ENCODE assay signal across 19 cellular contexts in genomic region chr20:57792386-57793095, GRCh38.
A peak's percentile ranks its signal among the peaks of the same experiment; 100 is the strongest.
DNase-seq lines count a peak whose midpoint lies in the region; ATAC-seq, FAIRE-seq and TF ChIP-seq lines count a peak whose summit lies in the region.
"Had no signal": no experiment of that assay in that cellular context is flagged by ENCODE, and none has a peak within 500 bp of the region (broad histone marks: within the 10 kb centered on the region; RNA-seq: fewer than 3 reads in every experiment).

No MANE protein-coding gene starts in this region.

- H3K4me1 ChIP-seq in mammary epithelial cell (ENCODE audit: insufficient read depth, low read length) (peaks cover 13% of the 10 kb centered on the region), esophagus squamous epithelium (no peaks in the 10 kb centered on the region)

- no peak for FAIRE-seq in bronchial epithelial cell (lab: Jason Lieb, UNC)

- TF ChIP-seq CTCF in MCF 10A (IDR thresholded peaks at IDR 0.05; ENCODE audit: unreplicated experiment) (no peak), mammary epithelial cell (conservative IDR thresholded peaks at IDR 0.05 in 1 of 2, IDR thresholded peaks at IDR 0.05 in 1 of 2; ENCODE audit: extremely low read depth in 1 of 2, insufficient read depth in 1 of 2, low read depth in 1 of 2, low read length in 2 of 2) (no peak), bronchial epithelial cell (IDR thresholded peaks at IDR 0.05; ENCODE audit: insufficient read depth, low read length, severe bottlenecking) (no peak), esophagus squamous epithelium (IDR thresholded peaks at IDR 0.05) (no peak)

- no peak for TF ChIP-seq POLR2A in esophagus squamous epithelium (IDR thresholded peaks at IDR 0.05)

- no peaks in the 10 kb centered on the region for H3K36me3 Mint-ChIP-seq in MCF 10A (ENCODE audit: insufficient read depth, unreplicated experiment)
- H3K36me3 Mint-ChIP-seq in stimulated activated effector memory CD8-positive, alpha-beta T cell treated with anti-CD3 and anti-CD28 coated beads, Interleukin-12 subunit alpha, Interleukin-12 subunit beta, amount 100 ng/mL, for 72 hours: no peaks in the 10 kb centered on the region
- H3K36me3 Mint-ChIP-seq: CD14-positive monocyte, type B pancreatic cell had no signal

- H3K9me3 ChIP-seq in mammary epithelial cell (replicated peaks; ENCODE audit: insufficient read depth, low read length) (no peaks in the 10 kb centered on the region), esophagus squamous epithelium (no peaks in the 10 kb centered on the region)

- intact Hi-C loops in MCF 10A (cut with micrococcal nuclease) (no loop called here), mammary epithelial cell (cut with micrococcal nuclease) (no loop called here), esophagus squamous epithelium (cut with DNase I) (no loop called here)

- H3K36me3 ChIP-seq in mammary epithelial cell (ENCODE audit: insufficient read depth, low read length) (no peaks in the 10 kb centered on the region), bronchial epithelial cell (ENCODE audit: control insufficient read depth, insufficient read depth, low read length) (no peaks in the 10 kb centered on the region), esophagus squamous epithelium (no peaks in the 10 kb centered on the region)

- CTCF ChIA-PET in MCF 10A (lab: Yijun Ruan, JAX) (interaction anchor here (1.0 kb wide), 1 partner anchor 18 kb away, joined by 4 read pairs; no protein-coding TSS in a partner anchor), mammary epithelial cell (lab: Charles Lee; ENCODE audit: low non-redundant PET) (no interaction called here)

- no peaks in the 10 kb centered on the region for H4K20me1 ChIP-seq in mammary epithelial cell (ENCODE audit: insufficient read depth, low read length)

- H3K27me3 Mint-ChIP-seq in MCF 10A (ENCODE audit: insufficient read depth, unreplicated experiment): peaks cover 16% of the 10 kb centered on the region

- in situ Hi-C loops in mammary epithelial cell (cut with MboI; ENCODE audit: low sequenced_read_pairs in 2 of 2): no loop called here

- no peak overlapping the region for H3K4me2 ChIP-seq in mammary epithelial cell (ENCODE audit: insufficient read depth, low read depth, low read length)

- no peak overlapping the region for H3K4me3 Mint-ChIP-seq in MCF 10A (ENCODE audit: unreplicated experiment)
- no peak overlapping the region for H3K4me3 Mint-ChIP-seq in stimulated activated effector memory CD8-positive, alpha-beta T cell treated with anti-CD3 and anti-CD28 coated beads, Interleukin-12 subunit alpha, Interleukin-12 subunit beta, amount 100 ng/mL, for 72 hours
- H3K4me3 Mint-ChIP-seq: CD14-positive monocyte; neural crest cell; T-helper 2 cell treated with Interferon-gamma antibody and Interleukin-4, amounts not matched to agents 5 μg/mL and 100 μg/mL, for 36 hours; type B pancreatic cell had no signal

- BruUV-seq in MCF 10A (replicated peaks; lab: Mats Ljungman, UMichigan) (no TSS peak), mammary epithelial cell (replicated peaks; lab: Mats Ljungman, UMichigan) (no TSS peak)

- H3K79me2 ChIP-seq in mammary epithelial cell (ENCODE audit: insufficient read depth, low read length): no peaks in the 10 kb centered on the region

- H3K27me3 ChIP-seq in mammary epithelial cell (ENCODE audit: insufficient read depth, low read length) (no peaks in the 10 kb centered on the region), bronchial epithelial cell (ENCODE audit: control insufficient read depth, insufficient read depth, low read length) (peaks cover 4% of the 10 kb centered on the region), esophagus squamous epithelium (peaks cover 0 to 2% (median 0%) of the 10 kb centered on the region in 4 donors)

- H3K4me1 Mint-ChIP-seq in MCF 10A (ENCODE audit: insufficient read depth, unreplicated experiment): peaks cover 10% of the 10 kb centered on the region
- no peaks in the 10 kb centered on the region for H3K4me1 Mint-ChIP-seq in stimulated activated effector memory CD8-positive, alpha-beta T cell treated with anti-CD3 and anti-CD28 coated beads, Interleukin-12 subunit alpha, Interleukin-12 subunit beta, amount 100 ng/mL, for 72 hours
- H3K4me1 Mint-ChIP-seq: neural crest cell had no signal

- WGBS in mammary epithelial cell (ENCODE audit: low coverage, missing lambda C conversion rate): 84% methylated on average over 17 of the region's 21 CpGs
- WGBS in esophagus squamous epithelium, 2 donors: 57 to 69% methylated on average over 9 to 14 of the region's 21 CpGs

- POLR2A ChIA-PET in MCF 10A (lab: Yijun Ruan, JAX): interaction anchor here (0.9 kb wide), 1 partner anchor 95 kb away, joined by 3 read pairs; no protein-coding TSS in a partner anchor

- H3K4me3 ChIP-seq in mammary epithelial cell (replicated peaks in 1 of 3; ENCODE audit: insufficient read depth in 1 of 3, low read depth in 2 of 3, low read length in 3 of 3) (no peak overlapping the region), bronchial epithelial cell (ENCODE audit: low read depth, low read length) (no peak overlapping the region), esophagus squamous epithelium (no peak overlapping the region)

- H2AFZ ChIP-seq in mammary epithelial cell (ENCODE audit: low read depth, low read length): no peak overlapping the region

- peak; percentile 35 for DNase-seq in MCF 10A (ENCODE audit: unreplicated experiment)
- DNase-seq in mammary epithelial cell: no peak
- peak; percentile 10 for DNase-seq in bronchial epithelial cell (ENCODE audit: low read depth)
- DNase-seq in mesenteric fat pad (ENCODE audit: low spot score): peak; percentile 64
- no peak for DNase-seq in stimulated activated effector memory CD8-positive, alpha-beta T cell treated with anti-CD3 and anti-CD28 coated beads, Interleukin-12 subunit alpha, Interleukin-12 subunit beta, amount 100 ng/mL, for 72 hours (ENCODE audit: low spot score in 2 of 2)
- no peak for DNase-seq in stimulated activated CD4-positive, alpha-beta T cell treated with anti-CD3 and anti-CD28 coated beads, Interleukin-2, amount 100 ng/mL, for 24 hours
- DNase-seq in UCSD-AML1 (lab: John Stamatoyannopoulos, UW; ENCODE audit: unreplicated experiment): no peak
- DNase-seq in esophagus squamous epithelium (lab: John Stamatoyannopoulos, UW): no peak
- DNase-seq: activated CD4-positive, alpha-beta T cell treated with anti-CD3 and anti-CD28 coated beads for 4 hours; amniotic stem cell; cerebellar nuclear complex; effector CD8-positive, alpha-beta T cell; NCI-H1436 treated with DMSO at 0.1 percent for 48 hours; NCI-H345; stimulated activated naive CD4-positive, alpha-beta T cell treated with Interleukin-2 at 50 U/mL for 16 hours had no signal

- H3K9me3 Mint-ChIP-seq in MCF 10A (ENCODE audit: unreplicated experiment): no peaks in the 10 kb centered on the region
- no peaks in the 10 kb centered on the region for H3K9me3 Mint-ChIP-seq in stimulated activated effector memory CD8-positive, alpha-beta T cell treated with anti-CD3 and anti-CD28 coated beads, Interleukin-12 subunit alpha, Interleukin-12 subunit beta, amount 100 ng/mL, for 72 hours
- H3K9me3 Mint-ChIP-seq: neural crest cell; T-helper 2 cell treated with Interferon-gamma antibody and Interleukin-4, amounts not matched to agents 5 μg/mL and 100 μg/mL, for 36 hours; type B pancreatic cell had no signal

- H3K27ac Mint-ChIP-seq in MCF 10A (ENCODE audit: low read depth, unreplicated experiment): no peak overlapping the region
- no peak overlapping the region for H3K27ac Mint-ChIP-seq in stimulated activated effector memory CD8-positive, alpha-beta T cell treated with anti-CD3 and anti-CD28 coated beads, Interleukin-12 subunit alpha, Interleukin-12 subunit beta, amount 100 ng/mL, for 72 hours
- H3K27ac Mint-ChIP-seq: CD14-positive monocyte; T-helper 2 cell treated with Interferon-gamma antibody and Interleukin-4, amounts not matched to agents 5 μg/mL and 100 μg/mL, for 36 hours; type B pancreatic cell had no signal

- dilution Hi-C loops in mammary epithelial cell (cut with HindIII; ENCODE audit: low sequenced_read_pairs): no loop called here

- H3K9ac ChIP-seq in mammary epithelial cell (ENCODE audit: insufficient read depth, low read length): no peak overlapping the region

- peak; percentile 46 for ATAC-seq in stimulated activated effector memory CD8-positive, alpha-beta T cell treated with anti-CD3 and anti-CD28 coated beads, Interleukin-12 subunit alpha, Interleukin-12 subunit beta, amount 100 ng/mL, for 72 hours

- H3K27ac ChIP-seq in mammary epithelial cell (ENCODE audit: insufficient read depth, low read depth, low read length) (no peak overlapping the region), esophagus squamous epithelium (no peak overlapping the region)

Comparison
In these comparisons a context has a peak if more than half of its experiments do, and no peak if none do; other contexts are left out.
1. DNase-seq: peak in MCF 10A (single experiment), bronchial epithelial cell (single experiment) and mesenteric fat pad (single experiment); none in mammary epithelial cell (single experiment), stimulated activated effector memory CD8-positive, alpha-beta T cell treated with anti-CD3 and anti-CD28 coated beads, Interleukin-12 subunit alpha, Interleukin-12 subunit beta, amount 100 ng/mL, for 72 hours (0 of 2), stimulated activated CD4-positive, alpha-beta T cell treated with anti-CD3 and anti-CD28 coated beads, Interleukin-2, amount 100 ng/mL, for 24 hours (0 of 2), UCSD-AML1 (single experiment) and esophagus squamous epithelium (single experiment).